2 cellular contexts compared by ENCODE assay signal in the genomic region with DNA sequence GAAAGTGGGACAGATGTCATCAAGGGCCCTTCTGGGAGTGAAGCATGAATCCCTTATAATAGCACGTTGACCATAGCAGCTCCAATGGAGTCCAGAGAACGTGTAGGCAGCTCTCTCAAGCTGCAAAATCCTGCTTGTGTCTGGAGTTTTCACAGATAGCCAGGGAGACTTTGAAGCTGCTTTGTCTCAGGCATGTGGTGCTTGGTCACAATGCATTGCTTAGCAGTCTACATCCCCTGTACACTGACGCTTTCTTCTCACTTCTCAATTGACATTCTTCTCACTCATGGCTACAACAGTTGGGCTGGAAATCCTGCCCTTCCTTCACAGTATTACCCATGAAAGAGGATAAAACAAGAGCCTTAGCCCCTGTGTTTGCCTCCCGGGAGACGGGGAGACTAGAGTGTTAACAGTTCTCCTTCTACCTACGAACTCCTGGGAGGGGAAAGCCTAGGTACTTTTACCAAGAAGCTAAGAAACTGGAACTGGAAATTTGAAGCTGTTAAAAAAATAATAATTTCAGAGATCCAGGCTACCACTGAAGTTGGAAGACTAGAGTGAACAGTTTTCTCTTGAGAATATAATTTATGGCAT.
TF ChIP-seq lines count a peak whose summit lies in the region.

No MANE protein-coding gene starts in this region.

TF ChIP-seq in HCT116, 20 proteins besides CTCF, POLR2A, EP300 and RAD21:
- no peak for TF ChIP-seq CEBPB (IDR thresholded peaks at IDR 0.05; ENCODE audit: low read depth)
- TF ChIP-seq, protein P1, sequence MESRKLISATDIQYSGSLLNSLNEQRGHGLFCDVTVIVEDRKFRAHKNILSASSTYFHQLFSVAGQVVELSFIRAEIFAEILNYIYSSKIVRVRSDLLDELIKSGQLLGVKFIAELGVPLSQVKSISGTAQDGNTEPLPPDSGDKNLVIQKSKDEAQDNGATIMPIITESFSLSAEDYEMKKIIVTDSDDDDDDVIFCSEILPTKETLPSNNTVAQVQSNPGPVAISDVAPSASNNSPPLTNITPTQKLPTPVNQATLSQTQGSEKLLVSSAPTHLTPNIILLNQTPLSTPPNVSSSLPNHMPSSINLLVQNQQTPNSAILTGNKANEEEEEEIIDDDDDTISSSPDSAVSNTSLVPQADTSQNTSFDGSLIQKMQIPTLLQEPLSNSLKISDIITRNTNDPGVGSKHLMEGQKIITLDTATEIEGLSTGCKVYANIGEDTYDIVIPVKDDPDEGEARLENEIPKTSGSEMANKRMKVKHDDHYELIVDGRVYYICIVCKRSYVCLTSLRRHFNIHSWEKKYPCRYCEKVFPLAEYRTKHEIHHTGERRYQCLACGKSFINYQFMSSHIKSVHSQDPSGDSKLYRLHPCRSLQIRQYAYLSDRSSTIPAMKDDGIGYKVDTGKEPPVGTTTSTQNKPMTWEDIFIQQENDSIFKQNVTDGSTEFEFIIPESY (IDR thresholded peaks at IDR 0.05; ENCODE audit: extremely low read depth, insufficient replicate concordance, low read length): no peak
- no peak for TF ChIP-seq SIN3A (IDR thresholded peaks at IDR 0.05; ENCODE audit: low read depth)
- TF ChIP-seq POLR2AphosphoS5 (IDR thresholded peaks at IDR 0.05; ENCODE audit: low read depth, low read length): no peak
- no peak for TF ChIP-seq TCF7L2 (IDR thresholded peaks at IDR 0.05; ENCODE audit: borderline replicate concordance, extremely low read depth, insufficient read depth, insufficient read length)
- TF ChIP-seq, protein P2, sequence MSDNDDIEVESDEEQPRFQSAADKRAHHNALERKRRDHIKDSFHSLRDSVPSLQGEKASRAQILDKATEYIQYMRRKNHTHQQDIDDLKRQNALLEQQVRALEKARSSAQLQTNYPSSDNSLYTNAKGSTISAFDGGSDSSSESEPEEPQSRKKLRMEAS (IDR thresholded peaks at IDR 0.05): no peak
- no peak for TF ChIP-seq EZH2 (IDR thresholded peaks at IDR 0.05)
- TF ChIP-seq SP1 (IDR thresholded peaks at IDR 0.05; ENCODE audit: low read depth): no peak
- no peak for TF ChIP-seq ZNF274 (IDR thresholded peaks at IDR 0.05; ENCODE audit: low read depth, low read length)
- TF ChIP-seq, protein P3, sequence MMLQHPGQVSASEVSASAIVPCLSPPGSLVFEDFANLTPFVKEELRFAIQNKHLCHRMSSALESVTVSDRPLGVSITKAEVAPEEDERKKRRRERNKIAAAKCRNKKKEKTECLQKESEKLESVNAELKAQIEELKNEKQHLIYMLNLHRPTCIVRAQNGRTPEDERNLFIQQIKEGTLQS (IDR thresholded peaks at IDR 0.05): no peak
- TF ChIP-seq EZH2phosphoT487 (IDR thresholded peaks at IDR 0.05; ENCODE audit: borderline replicate concordance): no peak
- TF ChIP-seq ELF1 (IDR thresholded peaks at IDR 0.05; ENCODE audit: borderline replicate concordance, low read depth): no peak
- TF ChIP-seq ZFX (IDR thresholded peaks at IDR 0.05): no peak
- TF ChIP-seq CBX3 (IDR thresholded peaks at IDR 0.05; ENCODE audit: low read depth): no peak
- no peak for TF ChIP-seq JUND (IDR thresholded peaks at IDR 0.05)

TF ChIP-seq in K562, 482 proteins besides CTCF, POLR2A, EP300 and RAD21:
- TF ChIP-seq NCOR1 (IDR thresholded peaks at IDR 0.05) (no peak), CEBPG (CRISPR knock-in tag; IDR thresholded peaks at IDR 0.05) (peak; percentile 43; the same call in 1 of the 2 replicates), CEBPG (tag; conservative IDR thresholded peaks at IDR 0.05 in 1 of 2, IDR thresholded peaks at IDR 0.05 in 1 of 2) (peak in 1 of 2 experiments; percentile 63; a peak in 2 of 4 replicates)
